ENCODE assay signal across 23 cellular contexts in genomic region chr12:38817942-38818341, GRCh38.
DNase-seq lines count a peak whose midpoint lies in the region; ATAC-seq, FAIRE-seq and TF ChIP-seq lines count a peak whose summit lies in the region.
"Had no signal": no experiment of that assay in that cellular context is flagged by ENCODE, and none has a peak within 500 bp of the region (broad histone marks: within the 10 kb centered on the region; RNA-seq: fewer than 3 reads in every experiment).

No MANE protein-coding gene starts in this region.

- ATAC-seq in GM18867 (IDR thresholded peaks at IDR 0.05; ENCODE audit: unreplicated experiment) (peak; percentile 69), GM12878 (peak; percentile 84), GM21381 (IDR thresholded peaks at IDR 0.05; ENCODE audit: unreplicated experiment) (no peak), GM19351 (IDR thresholded peaks at IDR 0.05; ENCODE audit: unreplicated experiment) (no peak)
- ATAC-seq: CD8-positive, alpha-beta T cell had no signal

- H3K4me3 ChIP-seq in GM12865 (ENCODE audit: low read depth, low read length) (no peak overlapping the region), GM12878 (no peak overlapping the region), neural progenitor cell (no peak overlapping the region)
- H3K4me3 ChIP-seq: BLaER1 treated with 17β-estradiol and CSF1 and Interleukin-3, amounts not matched to agents 10 nM and 100 nM had no signal

- H4K20me1 ChIP-seq in GM12878 (ENCODE audit: control insufficient read depth, insufficient read depth) (no peaks in the 10 kb centered on the region), neural progenitor cell (ENCODE audit: low read depth) (no peaks in the 10 kb centered on the region)
- H4K20me1 ChIP-seq: BLaER1 treated with 17β-estradiol and CSF1 and Interleukin-3, amounts not matched to agents 10 nM and 100 nM had no signal

- TF ChIP-seq RAD21 in GM12878 (IDR thresholded peaks at IDR 0.05; ENCODE audit: insufficient read depth, low read depth, low read length), result no peak

- H3K27me3 Mint-ChIP-seq in neural progenitor cell (ENCODE audit: insufficient read depth, low read depth), result no peaks in the 10 kb centered on the region
- H3K27me3 Mint-ChIP-seq: CD4-positive, alpha-beta T cell had no signal

- no peak overlapping the region for H2AFZ ChIP-seq in GM12878 (ENCODE audit: control insufficient read depth, low read depth, low read length)
- H2AFZ ChIP-seq in neural progenitor cell (replicated peaks), result no peak overlapping the region

- H3F3A ChIP-seq in neural progenitor cell (ENCODE audit: low read depth), result no peaks in the 10 kb centered on the region

- no TSS peak for BruUV-seq in GM12878 (replicated peaks; lab: Mats Ljungman, UMichigan)

- RAD21 ChIA-PET in GM12878 (lab: Charles Lee; ENCODE audit: unreplicated experiment), result no interaction called here

- H3K27me3 ChIP-seq in GM12878 (replicated peaks in 1 of 2; ENCODE audit: control insufficient read depth in 2 of 2, insufficient read depth in 2 of 2, low read length in 1 of 2) (no peaks in the 10 kb centered on the region), neural progenitor cell (no peaks in the 10 kb centered on the region)
- H3K27me3 ChIP-seq: BE2C; BLaER1 treated with 17β-estradiol and CSF1 and Interleukin-3, amounts not matched to agents 10 nM and 100 nM had no signal

- no peak for TF ChIP-seq CTCF in GM12865 (IDR thresholded peaks at IDR 0.05; ENCODE audit: insufficient read depth, low read depth, low read length, missing control alignments)
- no peak for TF ChIP-seq CTCF in GM12878 (IDR thresholded peaks at IDR 0.05 in 2 of 3, conservative IDR thresholded peaks at IDR 0.05 in 1 of 3; ENCODE audit: control insufficient read depth in 2 of 3, extremely low read depth in 1 of 3, insufficient read depth in 1 of 3, low read depth in 3 of 3, low read length in 3 of 3)
- no peak for TF ChIP-seq CTCF in neural progenitor cell (IDR thresholded peaks at IDR 0.05)

- SMC1A ChIA-PET in GM12878 (lab: Charles Lee; ENCODE audit: uncharacterized antibody, unreplicated experiment), result interaction anchor here (0.6 to 1.0 kb wide), 3 partner anchors 8 to 41 kb away, joined by 3 read pairs; no protein-coding TSS in a partner anchor

- intact Hi-C loops in GM12878 (cut with micrococcal nuclease; ENCODE audit: unreplicated experiment), result no loop called here

- H3K9ac ChIP-seq in GM12878 (ENCODE audit: control insufficient read depth, insufficient read depth, low read length), result no peak overlapping the region
- no peak overlapping the region for H3K9ac ChIP-seq in neural progenitor cell
- H3K9ac ChIP-seq: BLaER1 treated with 17β-estradiol and CSF1 and Interleukin-3, amounts not matched to agents 10 nM and 100 nM had no signal

- in situ Hi-C loops in GM12878 (cut with MboI), result no loop called here

- no peak for FAIRE-seq in GM12878 (lab: Jason Lieb, UNC)
- FAIRE-seq: A204.1, D721Med, G401.6, GM12891, GM18507, GM19239 had no signal

- peak; percentile 18 for DNase-seq in GM12865 (ENCODE audit: low read depth)
- no peak for DNase-seq in GM12878 (ENCODE audit: low read depth, low spot score)
- no peak for DNase-seq in neural progenitor cell (ENCODE audit: low spot score)
- DNase-seq: 8988T; ACHN; BE2C; Caco-2; Calu3; CD4-positive, alpha-beta T cell; CD8-positive, alpha-beta T cell; DMS79 treated with DMSO at 0.1 percent for 48 hours; GF-D8 had no signal

- CTCF ChIA-PET in GM12878 (lab: Yijun Ruan, JAX), result interaction anchor here (0.9 kb wide), 1 partner anchor 88 kb away, joined by 3 read pairs; no protein-coding TSS in a partner anchor

- H3K4me1 ChIP-seq in GM12878 (ENCODE audit: control insufficient read depth, insufficient read depth, low read length), result no peaks in the 10 kb centered on the region
- peaks cover 15% of the 10 kb centered on the region for H3K4me1 ChIP-seq in neural progenitor cell
- H3K4me1 ChIP-seq: Caco-2 had no signal

- no peak overlapping the region for H3K4me2 ChIP-seq in GM12878 (ENCODE audit: control insufficient read depth, insufficient read depth)
- no peak overlapping the region for H3K4me2 ChIP-seq in neural progenitor cell

- no peaks in the 10 kb centered on the region; a peak in 1 of 4 replicates for H3K36me3 ChIP-seq in GM12878 (ENCODE audit: control insufficient read depth in 2 of 2, insufficient read depth in 2 of 2, low read length in 1 of 2)
- H3K36me3 ChIP-seq in neural progenitor cell, result no peaks in the 10 kb centered on the region

- no peaks in the 10 kb centered on the region; the same call in 1 of the 2 replicates for H3K79me2 ChIP-seq in GM12878 (ENCODE audit: control insufficient read depth, insufficient read depth, low read length)
- H3K79me2 ChIP-seq in neural progenitor cell (ENCODE audit: low read depth), result no peaks in the 10 kb centered on the region

- 10% methylated on average over 3 of the region's 3 CpGs for WGBS in GM12878 (ENCODE audit: insufficient coverage, insufficient replicate concordance, low lambda C conversion rate, missing lambda C conversion rate)

- POLR2A ChIA-PET in GM12878 (lab: Charles Lee), result no interaction called here

- no peak for TF ChIP-seq EP300 in GM12878 (IDR thresholded peaks at IDR 0.05; ENCODE audit: borderline replicate concordance in 1 of 2, control insufficient read depth in 1 of 2, low read depth in 2 of 2, low read length in 2 of 2)

- no peak overlapping the region for H3K4me3 Mint-ChIP-seq in neural progenitor cell
- H3K4me3 Mint-ChIP-seq: CD4-positive, alpha-beta T cell; CD8-positive, alpha-beta T cell had no signal

- H3K9me3 Mint-ChIP-seq in neural progenitor cell, result no peaks in the 10 kb centered on the region
- H3K9me3 Mint-ChIP-seq: CD4-positive, alpha-beta T cell had no signal

- no peaks in the 10 kb centered on the region for H3K36me3 Mint-ChIP-seq in neural progenitor cell
- H3K36me3 Mint-ChIP-seq: CD8-positive, alpha-beta T cell had no signal

- no peak for TF ChIP-seq POLR2A in GM12878 (IDR thresholded peaks at IDR 0.05; ENCODE audit: low read depth, low read length)

- H3K4me1 Mint-ChIP-seq in neural progenitor cell, result peaks cover 5% of the 10 kb centered on the region

- H3K27ac ChIP-seq in GM12878 (ENCODE audit: control insufficient read depth, insufficient read depth), result no peak overlapping the region
- no peak overlapping the region for H3K27ac ChIP-seq in neural progenitor cell
- H3K27ac ChIP-seq: BLaER1 treated with 17β-estradiol and CSF1 and Interleukin-3, amounts not matched to agents 10 nM and 100 nM; C4-2B had no signal

- H3K9me3 ChIP-seq in GM12878 (replicated peaks; ENCODE audit: control insufficient read depth, insufficient read depth, low read length) (no peaks in the 10 kb centered on the region), neural progenitor cell (ENCODE audit: low read depth) (no peaks in the 10 kb centered on the region)
- H3K9me3 ChIP-seq: BE2C, Caco-2 had no signal

- H3K27ac Mint-ChIP-seq in neural progenitor cell, result no peak overlapping the region
- H3K27ac Mint-ChIP-seq: CD4-positive, alpha-beta T cell; CD8-positive, alpha-beta T cell had no signal

TF ChIP-seq in GM12878, 131 proteins besides CTCF, POLR2A, EP300 and RAD21:
- TF ChIP-seq ESRRA (IDR thresholded peaks at IDR 0.05; ENCODE audit: low read length) (no peak), MYC (IDR thresholded peaks at IDR 0.05; ENCODE audit: insufficient read depth, insufficient read length, insufficient replicate concordance, low read length, severe bottlenecking) (no peak)
TF ChIP-seq in GM12878: peak in this region for 0.

Comparison
In these comparisons a context has a peak if more than half of its experiments do, and no peak if none do; other contexts are left out.
1. ATAC-seq: peak in GM18867 (single experiment) and GM12878 (single experiment); none in GM21381 (single experiment) and GM19351 (single experiment).